In the genomic region with DNA sequence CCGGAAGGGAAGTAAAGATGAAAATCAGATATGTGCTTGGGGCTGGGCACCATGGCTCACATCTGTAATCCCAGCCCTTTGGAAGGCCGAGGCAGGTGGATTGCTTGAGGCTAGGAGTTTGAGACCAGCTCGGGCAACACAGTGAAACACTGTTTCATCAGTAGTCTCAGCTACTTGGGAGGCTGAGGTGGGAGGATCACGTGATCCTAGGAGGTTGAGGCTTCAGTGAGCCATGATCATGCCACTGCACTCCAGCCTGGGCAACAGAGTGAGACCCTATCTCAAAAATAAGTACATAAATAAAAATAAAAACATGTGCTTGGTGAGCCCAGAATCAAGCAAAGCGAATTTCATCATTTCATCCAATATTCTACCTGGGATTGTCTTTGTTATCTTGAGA, we compare ENCODE assay signal across 24 cellular contexts. TPM values are rescaled to one million over a fixed set of nuclear protein-coding genes. Genes with fewer than 3 reads are reported as not detected.
"Had no signal": no experiment of that assay in that cellular context is flagged by ENCODE, and none has a peak within 500 bp of the region (broad histone marks: within the 10 kb centered on the region; RNA-seq: fewer than 3 reads in every experiment).

No MANE protein-coding gene starts in this region.

- H3K4me2 ChIP-seq: KMS-11 had no signal

- H3K36me3 ChIP-seq: SJCRH30 had no signal

- H3K27me3 ChIP-seq: SJCRH30 had no signal

- H3K9ac ChIP-seq: KMS-11 had no signal

- H3K9me3 ChIP-seq: SJCRH30 had no signal

- H3K27ac ChIP-seq: KMS-11, SJCRH30 had no signal

- DNase-seq: IMR-90, Kasumi-1, MM.1S, NCI-H1092 treated with DMSO at 0.1 percent for 48 hours, NCI-H1436, NCI-H187, NCI-H2029, NCI-H2081 treated with DMSO at 0.1 percent for 48 hours, NCI-H2171, NCI-H226, NCI-H446, NCI-H510A, NCI-H524 treated with DMSO at 0.1 percent for 48 hours, NCI-H69, NCI-H774, PC-3, SHP77 treated with DMSO at 0.1 percent for 48 hours, SJCRH30 had no signal

- ATAC-seq: Panc1, PC-3, Right ventricle myocardium inferior, SK-N-SH treated with all-trans-retinoic acid at 6 μM for 48 hours had no signal

- H3K4me3 ChIP-seq: SJCRH30 had no signal

RNA-seq across cellular contexts. Expression of gene PCP4, which starts 23.3 kb away (rescaled TPM):
- total RNA-seq: HT-29, IMR-90, M059J, PC-3 had no signal
- polyA plus RNA-seq: IMR-90 had no signal
